Comparison of ENCODE assay signal across 9 cellular contexts in the genomic region with DNA sequence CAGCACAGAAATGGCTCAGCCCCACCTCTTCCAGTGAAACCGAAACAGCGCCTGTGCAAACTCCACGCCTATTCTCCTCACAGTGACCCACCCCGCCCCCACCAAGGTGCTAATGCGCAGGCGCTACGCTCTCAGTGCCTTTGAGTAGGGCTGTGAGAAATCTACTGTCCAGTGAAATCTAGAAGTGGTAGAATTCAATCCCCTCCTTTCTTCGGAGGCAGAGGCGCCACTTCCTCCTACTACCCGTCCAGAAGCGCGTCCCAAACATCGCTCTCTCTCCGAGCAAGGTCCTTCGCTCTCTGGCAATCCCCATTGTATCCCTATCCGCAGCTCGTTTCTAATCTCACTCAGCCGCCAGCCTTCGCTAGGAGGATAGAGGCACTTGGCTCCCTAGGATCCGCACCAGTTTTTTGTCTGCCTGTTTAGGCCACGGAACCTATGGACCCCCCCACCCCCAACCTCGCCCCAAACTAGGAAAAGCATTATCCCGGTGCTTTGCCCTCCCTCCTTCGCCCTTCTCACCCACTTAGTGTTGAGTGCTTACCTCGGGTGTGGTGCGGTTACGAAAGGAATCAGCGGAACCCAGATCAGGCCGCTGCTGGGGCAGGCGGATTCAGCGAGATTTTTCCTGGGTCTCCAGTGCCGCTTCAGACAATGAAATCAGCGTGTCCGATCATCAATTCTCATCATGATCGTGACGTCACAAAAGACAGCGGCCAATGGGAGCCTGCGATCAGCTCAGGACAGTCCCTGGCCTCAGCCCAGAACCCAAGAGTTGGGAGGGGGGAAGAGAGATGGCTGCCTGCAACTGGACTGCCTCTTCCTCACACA. TPM values are rescaled to one million over a fixed set of nuclear protein-coding genes. Genes with fewer than 3 reads are reported as not detected.
DNase-seq lines count a peak whose midpoint lies in the region; ATAC-seq, FAIRE-seq and TF ChIP-seq lines count a peak whose summit lies in the region.
"Had no signal": no experiment of that assay in that cellular context is flagged by ENCODE, and none has a peak within 500 bp of the region (broad histone marks: within the 10 kb centered on the region; RNA-seq: fewer than 3 reads in every experiment).

A gene with protein sequence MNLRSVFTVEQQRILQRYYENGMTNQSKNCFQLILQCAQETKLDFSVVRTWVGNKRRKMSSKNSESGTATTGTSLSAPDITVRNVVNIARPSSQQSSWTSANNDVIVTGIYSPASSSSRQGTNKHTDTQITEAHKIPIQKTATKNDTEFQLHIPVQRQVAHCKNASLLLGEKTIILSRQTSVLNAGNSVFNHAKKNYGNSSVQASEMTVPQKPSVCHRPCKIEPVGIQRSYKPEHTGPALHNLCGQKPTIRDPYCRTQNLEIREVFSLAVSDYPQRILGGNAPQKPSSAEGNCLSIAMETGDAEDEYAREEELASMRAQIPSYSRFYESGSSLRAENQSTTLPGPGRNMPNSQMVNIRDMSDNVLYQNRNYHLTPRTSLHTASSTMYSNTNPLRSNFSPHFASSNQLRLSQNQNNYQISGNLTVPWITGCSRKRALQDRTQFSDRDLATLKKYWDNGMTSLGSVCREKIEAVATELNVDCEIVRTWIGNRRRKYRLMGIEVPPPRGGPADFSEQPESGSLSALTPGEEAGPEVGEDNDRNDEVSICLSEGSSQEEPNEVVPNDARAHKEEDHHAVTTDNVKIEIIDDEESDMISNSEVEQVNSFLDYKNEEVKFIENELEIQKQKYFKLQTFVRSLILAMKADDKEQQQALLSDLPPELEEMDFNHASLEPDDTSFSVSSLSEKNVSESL (minus strand): TSS at position 656 of the 831 bp plus-strand sequence. CDS start 27,056 bp downstream, outside the sequence.

- H3K4me3 ChIP-seq in A549 (peak within 1 kb of the TSS; percentile 59), epithelial cell of esophagus (ENCODE audit: low read length) (peak within 1 kb of the TSS; percentile 65), mesodermal cell (ENCODE audit: extremely low read depth, insufficient read depth, low read length, poor library complexity, severe bottlenecking) (peak within 1 kb of the TSS; percentile 57)

- POLR2A ChIA-PET in A549 (lab: Yijun Ruan, JAX): interaction anchor here (1.0 kb wide), 1 partner anchor 69 kb away, joined by 3 read pairs; no protein-coding TSS in a partner anchor

- TF ChIP-seq POLR2A in A549 (IDR thresholded peaks at IDR 0.05; ENCODE audit: low read length): peak; percentile 36

- WGBS in A549 (ENCODE audit: missing lambda C conversion rate): 8% methylated on average over 33 of the region's 38 CpGs
- WGBS in mesodermal cell (ENCODE audit: insufficient coverage in 2 of 2), 2 experiments: 2% methylated on average over 8 to 9 of the region's 38 CpGs

- ATAC-seq in A549: peak; percentile 96 to 99
- peak; percentile 96 for ATAC-seq in GM18907 (IDR thresholded peaks at IDR 0.05; ENCODE audit: unreplicated experiment)
- peak; percentile 96 for ATAC-seq in HG03175 (IDR thresholded peaks at IDR 0.05; ENCODE audit: unreplicated experiment)

- TF ChIP-seq CTCF in A549 (IDR thresholded peaks at IDR 0.05) (no peak), epithelial cell of esophagus (IDR thresholded peaks at IDR 0.05; ENCODE audit: insufficient read depth, low read depth, low read length, missing control alignments) (no peak)

- H3K27ac ChIP-seq in A549 (peak within 1 kb of the TSS; percentile 76 to 93), mesodermal cell (ENCODE audit: low read depth, low read length, severe bottlenecking) (peak within 1 kb of the TSS; percentile 95)

- no peak for TF ChIP-seq RAD21 in A549 (conservative IDR thresholded peaks at IDR 0.05 in 1 of 2, IDR thresholded peaks at IDR 0.05 in 1 of 2)

- CTCF ChIA-PET in A549 (lab: Yijun Ruan, JAX): no interaction called here

- no peaks in the 10 kb centered on the region for H3K9me3 ChIP-seq in A549
- H3K9me3 ChIP-seq in mesodermal cell (ENCODE audit: control insufficient read depth, low read length): no peaks in the 10 kb centered on the region

- H3K36me3 ChIP-seq in mesodermal cell (ENCODE audit: control insufficient read depth, insufficient read depth, low read length): no peaks in the 10 kb centered on the region

- TF ChIP-seq EP300 in A549 (IDR thresholded peaks at IDR 0.05): no peak

- FAIRE-seq in A549 (lab: Jason Lieb, UNC): peak; percentile 96

- DNase-seq in A549 (ENCODE audit: low read depth in 1 of 2, low spot score in 1 of 2) (peak; percentile 44 to 81), NCI-H748 treated with DMSO at 0.1 percent for 48 hours (lab: John Stamatoyannopoulos, UW) (peak; percentile 70), activated T-cell treated with anti-CD3 and anti-CD28 coated beads for 1 hour (ENCODE audit: low read depth) (peak; percentile 38), epithelial cell of esophagus (ENCODE audit: low read depth) (peak; percentile 76)
- DNase-seq in stimulated activated CD8-positive, alpha-beta memory T cell treated with anti-CD3 and anti-CD28 coated beads, Interleukin-12 subunit alpha, Interleukin-12 subunit beta, amount 100 ng/mL, for 4 hours (ENCODE audit: low read depth): peak; percentile 35
- DNase-seq: DND-41 had no signal

- peak within 1 kb of the TSS; percentile 76 for H3K4me2 ChIP-seq in A549

- H3K4me1 ChIP-seq in A549: no peaks in the 10 kb centered on the region
- H3K4me1 ChIP-seq in mesodermal cell (ENCODE audit: control insufficient read depth, insufficient read depth, low read length, poor library complexity, severe bottlenecking): peaks cover 4% of the 10 kb centered on the region

TF ChIP-seq in A549, 52 proteins besides CTCF, POLR2A, EP300 and RAD21:
- TF ChIP-seq, protein P1, sequence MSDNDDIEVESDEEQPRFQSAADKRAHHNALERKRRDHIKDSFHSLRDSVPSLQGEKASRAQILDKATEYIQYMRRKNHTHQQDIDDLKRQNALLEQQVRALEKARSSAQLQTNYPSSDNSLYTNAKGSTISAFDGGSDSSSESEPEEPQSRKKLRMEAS (IDR thresholded peaks at IDR 0.05): 0 out of 2 replicates have a peak, but pooled peaks have one; percentile 16
- TF ChIP-seq HDAC2 (IDR thresholded peaks at IDR 0.05): no peak
- TF ChIP-seq CEBPB (IDR thresholded peaks at IDR 0.05): no peak
- TF ChIP-seq CHD2 (IDR thresholded peaks at IDR 0.05; ENCODE audit: low read length, partially characterized antibody): no peak

RNA-seq across cellular contexts. Expression of the gene that starts here (rescaled TPM):
- 2.7 and 4.0 TPM in 2 replicates for polyA plus RNA-seq in A549 (2011; rRNA removed)
- 0.97 and 1.2 TPM in 2 replicates for polyA plus RNA-seq in A549 (2012; cell fraction: cytosol; rRNA removed)
- polyA plus RNA-seq in A549 (2012; cell fraction: nucleus; rRNA removed): 0.58 and 0.88 TPM in 2 replicates
- polyA plus RNA-seq in A549 (2017; fragmentation: RNase III; extraction: RNeasy Plus Mini Kit Qiagen cat#74134 plus additional on column Dnase treatment): 2.9 to 3.9 TPM (median 3.5 TPM) in 3 replicates
- polyA minus RNA-seq in A549 (2011; rRNA and poly(A)+ RNA removed): 2.6 and 4.6 TPM in 2 replicates
- 7.0 TPM for polyA plus RNA-seq in mesodermal cell (2013, experiment 1 of 2)
- 7.2 TPM for polyA plus RNA-seq in mesodermal cell (2013, experiment 2 of 2)

Comparison
In these comparisons a context has a peak if more than half of its experiments do, and no peak if none do; other contexts are left out.
1. Peak in every context shown above with its lines: DNase-seq, ATAC-seq, H3K4me3 ChIP-seq and H3K27ac ChIP-seq.